Comparison of ENCODE assay signal across 8 cellular contexts in the genomic region with DNA sequence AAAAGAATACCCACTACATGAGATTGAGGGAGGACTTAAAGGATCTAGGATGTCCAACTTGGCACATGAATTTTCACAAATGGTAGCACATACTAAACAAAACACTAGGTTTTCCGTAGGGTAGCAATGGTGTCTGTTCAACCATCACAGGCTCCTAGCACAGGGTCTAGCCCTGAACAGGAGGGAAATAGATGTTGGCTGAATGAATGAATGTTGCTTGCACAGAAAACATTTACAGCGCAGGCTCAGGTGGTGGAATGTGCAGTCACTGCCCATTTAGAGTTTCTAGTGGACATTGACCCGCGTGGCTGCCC. TPM values are rescaled to one million over a fixed set of nuclear protein-coding genes. Genes with fewer than 3 reads are reported as not detected.
DNase-seq lines count a peak whose midpoint lies in the region; ATAC-seq and TF ChIP-seq lines count a peak whose summit lies in the region.

No MANE protein-coding gene starts in this region.

- no peak for TF ChIP-seq CTCF in lower lobe of right lung (IDR thresholded peaks at IDR 0.05)

- H3K27me3 ChIP-seq in lower lobe of right lung (ENCODE audit: low read depth) = no peaks in the 10 kb centered on the region
- no peaks in the 10 kb centered on the region for H3K27me3 ChIP-seq in aorta (ENCODE audit: control insufficient read depth in 1 of 2, insufficient read depth in 2 of 2, low read length in 1 of 2)

- H3K4me1 ChIP-seq in lower lobe of right lung (peaks cover 38% of the 10 kb centered on the region), aorta (ENCODE audit: control insufficient read depth in 1 of 2, insufficient read depth in 2 of 2, low read length in 2 of 2) (peaks cover 0 to 3% of the 10 kb centered on the region in 2 donors)

- H3K9me3 Mint-ChIP-seq in activated CD4-positive, alpha-beta T cell treated with anti-CD3 and anti-CD28 coated beads, Interleukin-2, amount 10 ng/mL, durations not matched to agents 7 days and 5 days = no peaks in the 10 kb centered on the region
- no peaks in the 10 kb centered on the region for H3K9me3 Mint-ChIP-seq in activated naive CD8-positive, alpha-beta T cell (ENCODE audit: low read depth)

- peak overlapping the region; percentile 87 for H3K27ac ChIP-seq in lower lobe of right lung
- peak overlapping the region in 1 of 2 donors; percentile 48 for H3K27ac ChIP-seq in aorta (ENCODE audit: low read depth in 1 of 2, low read length in 2 of 2)

- ATAC-seq in HG03064 (IDR thresholded peaks at IDR 0.05; ENCODE audit: low read depth, unreplicated experiment) (peak; percentile 12), lower lobe of right lung (no peak), aorta (ENCODE audit: low FRiP score) (no peak)

- peak overlapping the region; percentile 95 for H3K4me3 Mint-ChIP-seq in activated CD4-positive, alpha-beta T cell treated with anti-CD3 and anti-CD28 coated beads, Interleukin-2, amount 10 ng/mL, durations not matched to agents 7 days and 5 days
- peak overlapping the region; percentile 96 for H3K4me3 Mint-ChIP-seq in activated naive CD8-positive, alpha-beta T cell

- intact Hi-C loops in lower lobe of right lung (cut with DNase I) (no loop called here), aorta (cut with DNase I) (loop anchor here (5.0 to 10.0 kb wide), 4 partner anchors 59 to 1781 kb away; partner anchors contain the start of genes FBXL3 (in 2 of the 2) and UCHL3 (in 1 of the 2))

- peaks cover 17% of the 10 kb centered on the region for H3K36me3 Mint-ChIP-seq in activated CD4-positive, alpha-beta T cell treated with anti-CD3 and anti-CD28 coated beads, Interleukin-2, amount 10 ng/mL, durations not matched to agents 7 days and 5 days (ENCODE audit: low read depth)
- no peaks in the 10 kb centered on the region for H3K36me3 Mint-ChIP-seq in activated naive CD8-positive, alpha-beta T cell

- CTCF ChIA-PET in activated CD4-positive, alpha-beta T cell treated with anti-CD3 and anti-CD28 coated beads, Interleukin-2, amount 10 ng/mL, durations not matched to agents 7 days and 5 days (lab: Charles Lee) = interaction anchor here (1.2 kb wide), 1 partner anchor 8 kb away, joined by 3 read pairs; no protein-coding TSS in a partner anchor

- no peak for DNase-seq in activated CD4-positive, alpha-beta T cell treated with anti-CD3 and anti-CD28 coated beads, Interleukin-2, amount 10 ng/mL, durations not matched to agents 7 days and 5 days
- no peak for DNase-seq in activated CD4-positive, alpha-beta T cell treated with anti-CD3 and anti-CD28 coated beads for 48 hours
- DNase-seq in lower lobe of right lung (no peak), aorta (no peak), HT-29 (ENCODE audit: low spot score) (no peak), mucosa of gallbladder (ENCODE audit: low spot score) (no peak)

- H3K9me3 ChIP-seq in lower lobe of right lung = no peaks in the 10 kb centered on the region
- no peaks in the 10 kb centered on the region for H3K9me3 ChIP-seq in aorta (ENCODE audit: control insufficient read depth, low read length)

- H3K4me3 ChIP-seq in lower lobe of right lung (peak overlapping the region; percentile 80), aorta (ENCODE audit: low read length in 2 of 2) (peak overlapping the region; percentile 35 to 76)

- no peaks in the 10 kb centered on the region for H3K27me3 Mint-ChIP-seq in activated CD4-positive, alpha-beta T cell treated with anti-CD3 and anti-CD28 coated beads, Interleukin-2, amount 10 ng/mL, durations not matched to agents 7 days and 5 days
- no peaks in the 10 kb centered on the region for H3K27me3 Mint-ChIP-seq in activated naive CD8-positive, alpha-beta T cell

- WGBS in aorta, 2 donors = 7 to 9% methylated on average over 4 of the region's 4 CpGs

- H3K4me1 Mint-ChIP-seq in activated CD4-positive, alpha-beta T cell treated with anti-CD3 and anti-CD28 coated beads, Interleukin-2, amount 10 ng/mL, durations not matched to agents 7 days and 5 days = peaks cover 41% of the 10 kb centered on the region
- peaks cover 49% of the 10 kb centered on the region for H3K4me1 Mint-ChIP-seq in activated naive CD8-positive, alpha-beta T cell (ENCODE audit: low read depth)

- POLR2A ChIA-PET in activated CD4-positive, alpha-beta T cell treated with anti-CD3 and anti-CD28 coated beads, Interleukin-2, amount 10 ng/mL, durations not matched to agents 7 days and 5 days (lab: Charles Lee) = interaction anchor here (0.6 kb wide), 1 partner anchor 143 kb away, joined by 3 read pairs; no protein-coding TSS in a partner anchor

- peak overlapping the region; percentile 99 for H3K27ac Mint-ChIP-seq in activated CD4-positive, alpha-beta T cell treated with anti-CD3 and anti-CD28 coated beads, Interleukin-2, amount 10 ng/mL, durations not matched to agents 7 days and 5 days
- peak overlapping the region; percentile 95 for H3K27ac Mint-ChIP-seq in activated naive CD8-positive, alpha-beta T cell

- no peaks in the 10 kb centered on the region for H3K36me3 ChIP-seq in lower lobe of right lung
- H3K36me3 ChIP-seq in aorta (ENCODE audit: control insufficient read depth in 1 of 2, insufficient read depth in 2 of 2, low read length in 1 of 2) = no peaks in the 10 kb centered on the region

RNA-seq across cellular contexts. Expression of gene MYCBP2, which starts 1.9 kb away (rescaled TPM):
- 100 to 1,000 TPM; 118 to 129 TPM for total RNA-seq in activated CD4-positive, alpha-beta T cell treated with anti-CD3 and anti-CD28 coated beads, Interleukin-2, amount 10 ng/mL, durations not matched to agents 7 days and 5 days
- total RNA-seq in lower lobe of right lung (91.6 TPM), aorta (100 to 1,000 TPM; 149 to 166 TPM), mucosa of gallbladder (71.8 TPM)
- polyA plus RNA-seq in aorta = 10 to 100 TPM in 1 of 2 donors, 1 to 10 TPM in 1; 8.1 to 43.2 TPM
- total RNA-seq in HT-29 (2014; rRNA removed; shearing (Covaris generic)) = 54.9 and 60.3 TPM in 2 replicates
